22 cellular contexts compared by ENCODE assay signal in genomic region chr5:6862306-6862705, GRCh38.
A peak's percentile ranks its signal among the peaks of the same experiment; 100 is the strongest.
DNase-seq lines count a peak whose midpoint lies in the region; ATAC-seq, FAIRE-seq and TF ChIP-seq lines count a peak whose summit lies in the region.
"Had no signal": no experiment of that assay in that cellular context is flagged by ENCODE, and none has a peak within 500 bp of the region (broad histone marks: within the 10 kb centered on the region; RNA-seq: fewer than 3 reads in every experiment).

No MANE protein-coding gene starts in this region.

- no peaks in the 10 kb centered on the region for H3K4me1 Mint-ChIP-seq in osteocyte (ENCODE audit: unreplicated experiment)
- H3K4me1 Mint-ChIP-seq: B cell had no signal

- H3K36me3 Mint-ChIP-seq in osteocyte (ENCODE audit: unreplicated experiment) = peaks cover 2% of the 10 kb centered on the region
- H3K36me3 Mint-ChIP-seq: CD8-positive, alpha-beta T cell had no signal

- H3K27me3 ChIP-seq in HepG2 (ENCODE audit: control insufficient read depth in 1 of 2, insufficient read depth in 2 of 2, low read length in 2 of 2) = peaks cover 0 to 21% of the 10 kb centered on the region in 2 experiments; a peak in 2 of 5 replicates
- H3K27me3 ChIP-seq in right lobe of liver = no peaks in the 10 kb centered on the region
- H3K27me3 ChIP-seq: BLaER1 treated with 17β-estradiol and CSF1 and Interleukin-3, amounts not matched to agents 10 nM and 100 nM had no signal

- H2AFZ ChIP-seq in HepG2 (ENCODE audit: low read length) = no peak overlapping the region

- no peak overlapping the region for H3K4me2 ChIP-seq in HepG2 (ENCODE audit: low read depth, low read length)
- H3K4me2 ChIP-seq: A549 had no signal

- no peak overlapping the region for H3K27ac ChIP-seq in HepG2 (ENCODE audit: extremely low read length, insufficient read depth, low read length)
- H3K27ac ChIP-seq in right lobe of liver = no peak overlapping the region
- peak overlapping the region; percentile 47 for H3K27ac ChIP-seq in cingulate gyrus (ENCODE audit: low read depth, low read length)
- H3K27ac ChIP-seq: 22Rv1; A549; BLaER1 treated with 17β-estradiol and CSF1 and Interleukin-3, amounts not matched to agents 10 nM and 100 nM; C4-2B had no signal

- FAIRE-seq in HepG2 (lab: Jason Lieb, UNC) = no peak
- FAIRE-seq: A549, D721Med, G401.6, GM12891, GM19239 had no signal

- WGBS in HepG2 (ENCODE audit: low lambda C conversion rate) = 15% methylated on average over 4 of the region's 5 CpGs
- WGBS in right lobe of liver (ENCODE audit: insufficient coverage, low coverage, low lambda C conversion rate, missing lambda C conversion rate) = 79% methylated on average over 5 of the region's 5 CpGs

- CTCF ChIA-PET in HepG2 (lab: Yijun Ruan, JAX; ENCODE audit: low intra/inter-chr PET ratio, low total read pairs) = no interaction called here

- in situ Hi-C loops in HepG2 (cut with HindIII; ENCODE audit: extremely low pct_ligation_motif_present, low pct_unique_long_range_greater_than_20kb) = no loop called here

- H3K27ac Mint-ChIP-seq in osteocyte (ENCODE audit: unreplicated experiment) = no peak overlapping the region
- H3K27ac Mint-ChIP-seq: B cell; CD4-positive, alpha-beta T cell; CD8-positive, alpha-beta T cell had no signal

- no peak for TF ChIP-seq RAD21 in HepG2 (CRISPR knock-in tag; IDR thresholded peaks at IDR 0.05)

- POLR2A ChIA-PET in HepG2 (lab: Yijun Ruan, JAX) = no interaction called here

- H3K27me3 Mint-ChIP-seq in osteocyte (ENCODE audit: unreplicated experiment) = no peaks in the 10 kb centered on the region
- H3K27me3 Mint-ChIP-seq: B cell; CD4-positive, alpha-beta T cell had no signal

- H4K20me1 ChIP-seq in HepG2 (ENCODE audit: insufficient read depth, low read length) = no peaks in the 10 kb centered on the region
- H4K20me1 ChIP-seq: BLaER1 treated with 17β-estradiol and CSF1 and Interleukin-3, amounts not matched to agents 10 nM and 100 nM had no signal

- intact Hi-C loops in HepG2 (cut with micrococcal nuclease; ENCODE audit: unreplicated experiment) = no loop called here
- intact Hi-C loops in right lobe of liver (cut with DNase I) = no loop called here

- H3K4me3 ChIP-seq in HepG2 (replicated peaks in 1 of 3; ENCODE audit: insufficient read depth in 1 of 3, low read depth in 2 of 3, low read length in 3 of 3) (no peak overlapping the region), right lobe of liver (no peak overlapping the region)
- H3K4me3 ChIP-seq: A549; BLaER1 treated with 17β-estradiol and CSF1 and Interleukin-3, amounts not matched to agents 10 nM and 100 nM had no signal

- H3K9me3 ChIP-seq in HepG2 (ENCODE audit: low read length) = no peaks in the 10 kb centered on the region
- H3K9me3 ChIP-seq in right lobe of liver = peaks cover 0 to 2% (median 0%) of the 10 kb centered on the region in 4 donors
- H3K9me3 ChIP-seq: A549 had no signal

- TF ChIP-seq EP300 in HepG2 (IDR thresholded peaks at IDR 0.05; ENCODE audit: low read depth in 2 of 2, low read length in 2 of 2) (no peak), HepG2 (CRISPR knock-in tag; IDR thresholded peaks at IDR 0.05; ENCODE audit: borderline replicate concordance) (no peak)

- peaks cover 15% of the 10 kb centered on the region for H3K9me3 Mint-ChIP-seq in osteocyte (ENCODE audit: unreplicated experiment)
- H3K9me3 Mint-ChIP-seq: CD4-positive, alpha-beta T cell; CD8-positive, alpha-beta T cell had no signal

- TF ChIP-seq CTCF in HepG2 (CRISPR knock-in tag; IDR thresholded peaks at IDR 0.05) = no peak
- TF ChIP-seq CTCF in right lobe of liver (IDR thresholded peaks at IDR 0.05) = no peak
- no peak for TF ChIP-seq CTCF in osteocyte (IDR thresholded peaks at IDR 0.05)

- H3K4me1 ChIP-seq in HepG2 (ENCODE audit: insufficient read depth, low read length) (no peaks in the 10 kb centered on the region), right lobe of liver (no peaks in the 10 kb centered on the region)
- H3K4me1 ChIP-seq: A549, Caco-2 had no signal

- ATAC-seq in HepG2 (no peak), right lobe of liver (no peak)
- ATAC-seq: A549; CD8-positive, alpha-beta T cell had no signal

- TF ChIP-seq POLR2A in HepG2 (IDR thresholded peaks at IDR 0.05; ENCODE audit: insufficient read depth in 1 of 2, low read depth in 2 of 2, low read length in 2 of 2) (no peak), right lobe of liver (IDR thresholded peaks at IDR 0.05) (no peak)

- H3K36me3 ChIP-seq in HepG2 (replicated peaks in 1 of 2; ENCODE audit: control insufficient read depth in 1 of 2, insufficient read depth in 2 of 2, low read length in 2 of 2) (no peaks in the 10 kb centered on the region), right lobe of liver (no peaks in the 10 kb centered on the region)
- H3K36me3 ChIP-seq: BLaER1 treated with 17β-estradiol and CSF1 and Interleukin-3, amounts not matched to agents 10 nM and 100 nM had no signal

- no peak for DNase-seq in HepG2 (ENCODE audit: low spot score)
- no peak for DNase-seq in right lobe of liver
- peak; percentile 57 for DNase-seq in osteocyte (ENCODE audit: extremely low spot score, unreplicated experiment)
- DNase-seq in epidermal melanocyte (ENCODE audit: insufficient read length, low spot score) = no peak
- no peak for DNase-seq in stimulated activated naive CD4-positive, alpha-beta T cell (lab: John Stamatoyannopoulos, UW)
- DNase-seq: AML-193; Caco-2; Calu3; CD4-positive, alpha-beta T cell; CD8-positive, alpha-beta T cell; DMS79 treated with DMSO at 0.1 percent for 48 hours; GF-D8 had no signal

- no peaks in the 10 kb centered on the region for H3K79me2 ChIP-seq in HepG2 (ENCODE audit: insufficient read depth, low read length)

- H3K4me3 Mint-ChIP-seq in osteocyte (ENCODE audit: unreplicated experiment) = no peak overlapping the region
- H3K4me3 Mint-ChIP-seq: B cell; CD4-positive, alpha-beta T cell; CD8-positive, alpha-beta T cell had no signal

- H3K9ac ChIP-seq in HepG2 (ENCODE audit: insufficient read depth, low read depth, low read length) = no peak overlapping the region
- H3K9ac ChIP-seq: BLaER1 treated with 17β-estradiol and CSF1 and Interleukin-3, amounts not matched to agents 10 nM and 100 nM had no signal

- BruUV-seq in HepG2 (replicated peaks; lab: Mats Ljungman, UMichigan) = no TSS peak

TF ChIP-seq in HepG2, 621 proteins besides CTCF, POLR2A, EP300 and RAD21:
- TF ChIP-seq ZNF331 (CRISPR knock-in tag; IDR thresholded peaks at IDR 0.05) = peak; percentile 87
- TF ChIP-seq, protein P1, sequence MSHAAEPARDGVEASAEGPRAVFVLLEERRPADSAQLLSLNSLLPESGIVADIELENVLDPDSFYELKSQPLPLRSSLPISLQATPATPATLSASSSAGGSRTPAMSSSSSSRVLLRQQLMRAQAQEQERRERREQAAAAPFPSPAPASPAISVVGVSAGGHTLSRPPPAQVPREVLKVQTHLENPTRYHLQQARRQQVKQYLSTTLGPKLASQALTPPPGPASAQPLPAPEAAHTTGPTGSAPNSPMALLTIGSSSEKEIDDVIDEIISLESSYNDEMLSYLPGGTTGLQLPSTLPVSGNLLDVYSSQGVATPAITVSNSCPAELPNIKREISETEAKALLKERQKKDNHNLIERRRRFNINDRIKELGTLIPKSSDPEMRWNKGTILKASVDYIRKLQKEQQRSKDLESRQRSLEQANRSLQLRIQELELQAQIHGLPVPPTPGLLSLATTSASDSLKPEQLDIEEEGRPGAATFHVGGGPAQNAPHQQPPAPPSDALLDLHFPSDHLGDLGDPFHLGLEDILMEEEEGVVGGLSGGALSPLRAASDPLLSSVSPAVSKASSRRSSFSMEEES (CRISPR knock-in tag; IDR thresholded peaks at IDR 0.05) = no peak
